ENCODE assay signal across 9 cellular contexts in the genomic region with DNA sequence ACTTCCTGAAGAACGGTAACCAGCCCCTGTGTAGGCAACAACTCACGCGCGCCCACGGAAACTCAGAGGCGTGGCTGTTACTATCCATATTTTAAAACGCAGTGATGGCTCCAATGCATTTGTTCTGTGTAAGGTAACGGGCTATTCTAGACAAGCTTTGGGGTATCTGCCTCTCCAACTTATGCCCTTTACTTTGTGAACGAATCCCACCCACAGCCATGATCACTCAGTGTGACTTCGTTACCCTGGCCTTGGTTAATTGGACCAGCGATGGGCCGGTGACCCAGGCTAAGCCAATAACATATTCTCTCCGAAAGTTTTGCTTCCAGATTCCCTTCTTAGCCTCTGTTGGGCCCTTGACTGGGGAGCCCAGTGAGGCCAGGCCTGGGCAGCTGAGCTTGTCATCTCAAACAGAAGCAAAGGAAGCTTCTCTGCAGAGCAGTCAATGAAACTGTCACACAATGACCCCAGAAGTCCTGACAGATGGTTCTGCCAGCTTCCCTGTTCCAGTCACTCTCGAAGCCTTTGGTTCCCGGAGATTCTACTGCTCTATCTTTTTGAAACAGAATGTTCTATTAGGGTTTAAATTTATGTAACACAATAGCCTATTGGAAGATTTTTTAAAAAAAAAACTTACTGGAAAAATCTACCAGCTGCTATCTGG. TPM values are rescaled to one million over a fixed set of nuclear protein-coding genes. Genes with fewer than 3 reads are reported as not detected.
DNase-seq lines count a peak whose midpoint lies in the region; ATAC-seq and TF ChIP-seq lines count a peak whose summit lies in the region.
"Had no signal": no experiment of that assay in that cellular context is flagged by ENCODE, and none has a peak within 500 bp of the region (broad histone marks: within the 10 kb centered on the region; RNA-seq: fewer than 3 reads in every experiment).

No MANE protein-coding gene starts in this region.

- no peak for TF ChIP-seq CTCF in SK-N-SH (IDR thresholded peaks at IDR 0.05)
- TF ChIP-seq CTCF in esophagus muscularis mucosa (IDR thresholded peaks at IDR 0.05) = no peak
- no peak for TF ChIP-seq CTCF in nephron progenitor cell (IDR thresholded peaks at IDR 0.05)
- TF ChIP-seq CTCF in uterus (IDR thresholded peaks at IDR 0.05) = no peak
- no peak for TF ChIP-seq CTCF in PC-9 (conservative IDR thresholded peaks at IDR 0.05)

- H3K9me3 ChIP-seq in SK-N-SH (no peaks in the 10 kb centered on the region), esophagus muscularis mucosa (no peaks in the 10 kb centered on the region), uterus (no peaks in the 10 kb centered on the region), PC-9 (ENCODE audit: insufficient read depth, low read depth) (no peaks in the 10 kb centered on the region)

- H3F3A ChIP-seq in SK-N-SH (replicated peaks; ENCODE audit: insufficient read depth) (peaks cover 13% of the 10 kb centered on the region), PC-9 (ENCODE audit: insufficient read depth, low read depth) (0 out of 2 replicates have a peak, but pooled peaks cover 4% of the 10 kb centered on the region)

- TF ChIP-seq RAD21 in SK-N-SH (IDR thresholded peaks at IDR 0.05; ENCODE audit: low read length) = no peak

- H3K9me2 ChIP-seq in SK-N-SH = no peaks in the 10 kb centered on the region
- no peaks in the 10 kb centered on the region for H3K9me2 ChIP-seq in PC-9 (ENCODE audit: insufficient read depth)

- peak overlapping the region; percentile 78 for H3K9ac ChIP-seq in SK-N-SH

- no peak for TF ChIP-seq POLR2A in esophagus muscularis mucosa (IDR thresholded peaks at IDR 0.05; ENCODE audit: low read depth)
- TF ChIP-seq POLR2A in uterus (IDR thresholded peaks at IDR 0.05) = no peak

- intact Hi-C loops in esophagus muscularis mucosa (cut with DNase I) = no loop called here
- intact Hi-C loops in uterus (cut with DNase I; ENCODE audit: low total_unique reads) = no loop called here
- intact Hi-C loops in PC-9 (cut with micrococcal nuclease; ENCODE audit: unreplicated experiment) = loop anchor here (2.0 kb wide), 1 partner anchor 16 kb away; no protein-coding TSS in a partner anchor

- H3K4me3 ChIP-seq in SK-N-SH (ENCODE audit: low read depth in 2 of 2, low read length in 1 of 2) = no peak overlapping the region
- H3K4me3 ChIP-seq in esophagus muscularis mucosa = peak overlapping the region; percentile 36 to 56 (median 41)
- H3K4me3 ChIP-seq in uterus = no peak overlapping the region
- H3K4me3 ChIP-seq in PC-9 = no peak overlapping the region

- H4K20me1 ChIP-seq in SK-N-SH (ENCODE audit: insufficient read depth) (no peaks in the 10 kb centered on the region), PC-9 (ENCODE audit: insufficient read depth) (no peaks in the 10 kb centered on the region)

- DNase-seq in SK-N-SH (no peak), esophagus muscularis mucosa (ENCODE audit: extremely low spot score) (no peak), nephron progenitor cell (no peak), uterus (no peak), PC-9 (no peak)
- DNase-seq: activated naive CD4-positive, alpha-beta T cell treated with Interleukin-2 at 50 U/mL for 16 hours had no signal

- H3K4me2 ChIP-seq in SK-N-SH (peak overlapping the region; percentile 81), PC-9 (no peak overlapping the region)

- BruUV-seq in PC-9 (replicated peaks; lab: Mats Ljungman, UMichigan) = no TSS peak

- peak overlapping the region; percentile 73 to 90; a peak in 3 of 4 replicates for H3K27ac ChIP-seq in SK-N-SH (ENCODE audit: low read depth in 2 of 2, low read length in 1 of 2)
- peak overlapping the region; percentile 84 to 94 (median 92) for H3K27ac ChIP-seq in esophagus muscularis mucosa (replicated peaks in 1 of 4)
- peak overlapping the region; percentile 89 to 90 for H3K27ac ChIP-seq in uterus
- H3K27ac ChIP-seq in PC-9 = no peak overlapping the region

- ATAC-seq in SK-N-SH treated with all-trans-retinoic acid at 6 μM for 48 hours (no peak), GM21515 (IDR thresholded peaks at IDR 0.05; ENCODE audit: unreplicated experiment) (no peak), HG02970 (IDR thresholded peaks at IDR 0.05; ENCODE audit: low FRiP score, unreplicated experiment) (no peak)

- no peaks in the 10 kb centered on the region for H3K36me3 Mint-ChIP-seq in nephron progenitor cell (ENCODE audit: low read depth)

- no peak for TF ChIP-seq EP300 in SK-N-SH (IDR thresholded peaks at IDR 0.05; ENCODE audit: borderline replicate concordance in 1 of 2, low read depth in 1 of 2, low read length in 1 of 2)
- peak; percentile 59 for TF ChIP-seq EP300 in esophagus muscularis mucosa (IDR thresholded peaks at IDR 0.05)

- H3K27me3 ChIP-seq in SK-N-SH (ENCODE audit: insufficient read depth) = no peaks in the 10 kb centered on the region
- H3K27me3 ChIP-seq in esophagus muscularis mucosa = no peaks in the 10 kb centered on the region
- H3K27me3 ChIP-seq in uterus = no peaks in the 10 kb centered on the region
- H3K27me3 ChIP-seq in PC-9 (ENCODE audit: insufficient read depth, low read depth) = no peaks in the 10 kb centered on the region

- WGBS in SK-N-SH (ENCODE audit: low lambda C conversion rate) = 90% methylated on average over 15 of the region's 15 CpGs
- 70% methylated on average over 15 of the region's 15 CpGs for WGBS in esophagus muscularis mucosa

- H3K36me3 ChIP-seq in SK-N-SH (replicated peaks in 1 of 2; ENCODE audit: control insufficient read depth in 1 of 2, insufficient read depth in 2 of 2, low read length in 1 of 2) = no peaks in the 10 kb centered on the region
- H3K36me3 ChIP-seq in esophagus muscularis mucosa = no peaks in the 10 kb centered on the region
- no peaks in the 10 kb centered on the region for H3K36me3 ChIP-seq in uterus
- no peaks in the 10 kb centered on the region for H3K36me3 ChIP-seq in PC-9 (ENCODE audit: low read depth)

- POLR2A ChIA-PET in SK-N-SH (lab: Yijun Ruan, JAX) = no interaction called here
- POLR2A ChIA-PET in PC-9 (lab: Charles Lee; ENCODE audit: unreplicated experiment) = interaction anchor here (0.8 kb wide), 1 partner anchor 30 kb away, joined by 10 read pairs; no protein-coding TSS in a partner anchor

- H3K27ac Mint-ChIP-seq in nephron progenitor cell = peak overlapping the region; percentile 98

- no peaks in the 10 kb centered on the region for H3K9me3 Mint-ChIP-seq in nephron progenitor cell

- CTCF ChIA-PET in SK-N-SH (lab: Yijun Ruan, JAX) = interaction anchor here (0.6 to 3.4 kb wide), 8 partner anchors 9 to 243 kb away, joined by 3 to 13 read pairs (median 6); a partner anchor contains a TSS
- CTCF ChIA-PET in PC-9 (lab: Charles Lee) = interaction anchor here (0.5 to 1.2 kb wide), 4 partner anchors 14 to 38 kb away, joined by 4 to 6 read pairs (median 5); a partner anchor contains a TSS

- H3K27me3 Mint-ChIP-seq in nephron progenitor cell (ENCODE audit: low read depth, poor library complexity) = peaks cover 3% of the 10 kb centered on the region

- H3K79me2 ChIP-seq in SK-N-SH (ENCODE audit: insufficient read depth) (no peaks in the 10 kb centered on the region), PC-9 (ENCODE audit: low read depth) (no peaks in the 10 kb centered on the region)

- peaks cover 89% of the 10 kb centered on the region for H3K4me1 Mint-ChIP-seq in nephron progenitor cell

- peak overlapping the region; percentile 57 for H3K4me3 Mint-ChIP-seq in nephron progenitor cell

- H3K4me1 ChIP-seq in SK-N-SH (ENCODE audit: control insufficient read depth in 1 of 2, insufficient read depth in 2 of 2, low read depth in 1 of 2, low read length in 1 of 2) (peaks cover 14 to 27% of the 10 kb centered on the region in 2 experiments; a peak in 3 of 4 replicates), esophagus muscularis mucosa (peaks cover 26 to 89% (median 73%) of the 10 kb centered on the region in 4 donors), uterus (peaks cover 0 to 11% of the 10 kb centered on the region in 2 donors), PC-9 (replicated peaks; ENCODE audit: insufficient read depth) (peaks cover 44% of the 10 kb centered on the region)

- H2AFZ ChIP-seq in SK-N-SH (ENCODE audit: low read depth) (peak overlapping the region; percentile 71), PC-9 (no peak overlapping the region)

TF ChIP-seq in SK-N-SH, 30 proteins besides CTCF, POLR2A, EP300 and RAD21 (continues in another document):
- TF ChIP-seq FOSL2 (IDR thresholded peaks at IDR 0.05; ENCODE audit: borderline replicate concordance, low read depth) = no peak

TF ChIP-seq in SK-N-SH treated with all-trans-retinoic acid at 6 μM for 48 hours, 23 proteins besides CTCF, POLR2A, EP300 and RAD21 (continues in another document):
- TF ChIP-seq, protein P1, sequence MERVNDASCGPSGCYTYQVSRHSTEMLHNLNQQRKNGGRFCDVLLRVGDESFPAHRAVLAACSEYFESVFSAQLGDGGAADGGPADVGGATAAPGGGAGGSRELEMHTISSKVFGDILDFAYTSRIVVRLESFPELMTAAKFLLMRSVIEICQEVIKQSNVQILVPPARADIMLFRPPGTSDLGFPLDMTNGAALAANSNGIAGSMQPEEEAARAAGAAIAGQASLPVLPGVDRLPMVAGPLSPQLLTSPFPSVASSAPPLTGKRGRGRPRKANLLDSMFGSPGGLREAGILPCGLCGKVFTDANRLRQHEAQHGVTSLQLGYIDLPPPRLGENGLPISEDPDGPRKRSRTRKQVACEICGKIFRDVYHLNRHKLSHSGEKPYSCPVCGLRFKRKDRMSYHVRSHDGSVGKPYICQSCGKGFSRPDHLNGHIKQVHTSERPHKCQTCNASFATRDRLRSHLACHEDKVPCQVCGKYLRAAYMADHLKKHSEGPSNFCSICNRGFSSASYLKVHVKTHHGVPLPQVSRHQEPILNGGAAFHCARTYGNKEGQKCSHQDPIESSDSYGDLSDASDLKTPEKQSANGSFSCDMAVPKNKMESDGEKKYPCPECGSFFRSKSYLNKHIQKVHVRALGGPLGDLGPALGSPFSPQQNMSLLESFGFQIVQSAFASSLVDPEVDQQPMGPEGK (CRISPR knock-in tag; IDR thresholded peaks at IDR 0.05; ENCODE audit: borderline replicate concordance) = no peak
- TF ChIP-seq ZFP30 (CRISPR knock-in tag; IDR thresholded peaks at IDR 0.05) (no peak), ARNTL (CRISPR knock-in tag; IDR thresholded peaks at IDR 0.05; ENCODE audit: borderline replicate concordance, low read depth) (no peak), ZC3H10 (CRISPR knock-in tag; IDR thresholded peaks at IDR 0.05) (no peak)

RNA-seq across cellular contexts. Expression of a gene that starts 30.7 kb away (rescaled TPM):
- 4.2 and 4.9 TPM in 2 replicates for polyA plus RNA-seq in SK-N-SH (2012; rRNA removed)
- 6.5 and 8.4 TPM in 2 replicates for polyA plus RNA-seq in SK-N-SH (2012; cell fraction: cytosol; rRNA removed)
- polyA plus RNA-seq in SK-N-SH (2012; cell fraction: nucleus; rRNA removed) = 2.9 and 5.3 TPM in 2 replicates
- total RNA-seq in esophagus muscularis mucosa (100 to 1,000 TPM in 2 of 4 donors, 10 to 100 TPM in 2; 90.0 to 119 (median 101) TPM), uterus (100 to 1,000 TPM in 3 of 4 donors, 10 to 100 TPM in 1; 78.5 to 143 (median 122) TPM), PC-9 (2021) (28.5 and 38.0 TPM in 2 replicates)

Comparison
In these comparisons a context has a peak if more than half of its experiments do, and no peak if none do; other contexts are left out.
1. H3K4me3 ChIP-seq: peak in esophagus muscularis mucosa (4 of 4); none in SK-N-SH (0 of 2), uterus (0 of 2) and PC-9 (single experiment).